Comparison of ENCODE assay signal across 9 cellular contexts in genomic region chr17:28384281-28385036, GRCh38. TPM values are rescaled to one million over a fixed set of nuclear protein-coding genes. Genes with fewer than 3 reads are reported as not detected.
DNase-seq lines count a peak whose midpoint lies in the region; ATAC-seq, FAIRE-seq and TF ChIP-seq lines count a peak whose summit lies in the region.
"Had no signal": no experiment of that assay in that cellular context is flagged by ENCODE, and none has a peak within 500 bp of the region (broad histone marks: within the 10 kb centered on the region; RNA-seq: fewer than 3 reads in every experiment).

No MANE protein-coding gene starts in this region.

- H3K4me3 ChIP-seq in BLaER1 (peak overlapping the region; percentile 69), right atrium auricular region (peak overlapping the region; percentile 36 to 55), small intestine (ENCODE audit: low read depth in 1 of 2, low read length in 2 of 2) (peak overlapping the region; percentile 24 to 70)

- H3K9me3 ChIP-seq in BLaER1: no peaks in the 10 kb centered on the region
- H3K9me3 ChIP-seq in right atrium auricular region: no peaks in the 10 kb centered on the region
- no peaks in the 10 kb centered on the region for H3K9me3 ChIP-seq in small intestine (ENCODE audit: control insufficient read depth, low read depth)

- no peak for TF ChIP-seq CTCF in right atrium auricular region (IDR thresholded peaks at IDR 0.05)

- H3K4me3 Mint-ChIP-seq in activated T-cell treated with anti-CD3 and anti-CD28 coated beads, Interleukin-2, amount 50 U/mL, for 72 hours: peak overlapping the region; percentile 70 to 95

- peaks cover 0 to 5% of the 10 kb centered on the region in 2 donors for H3K36me3 Mint-ChIP-seq in activated T-cell treated with anti-CD3 and anti-CD28 coated beads, Interleukin-2, amount 50 U/mL, for 72 hours (ENCODE audit: insufficient read depth in 2 of 2)

- H3K27ac ChIP-seq in BLaER1 (peak overlapping the region; percentile 45; the same call in 1 of the 2 replicates), right atrium auricular region (no peak overlapping the region), small intestine (ENCODE audit: low read depth in 1 of 2, low read length in 1 of 2) (peak overlapping the region; percentile 16 to 52)

- no peak for FAIRE-seq in small intestine (lab: Jason Lieb, UNC)
- FAIRE-seq: endometrium had no signal

- peak; percentile 51 for ATAC-seq in GM21526 (IDR thresholded peaks at IDR 0.05; ENCODE audit: low FRiP score, unreplicated experiment)
- peak; percentile 93 to 96 for ATAC-seq in activated T-cell treated with anti-CD3 and anti-CD28 coated beads, Interleukin-2, amount 50 U/mL, for 72 hours (replicated peaks in 1 of 2)

- peak overlapping the region; percentile 68 for H3K9ac ChIP-seq in BLaER1

- WGBS in small intestine, 3 donors: 4 to 24% (median 9%) methylated on average over 54 to 56 of the region's 56 CpGs

- H3K27ac Mint-ChIP-seq in activated T-cell treated with anti-CD3 and anti-CD28 coated beads, Interleukin-2, amount 50 U/mL, for 72 hours: peak overlapping the region; percentile 14

- H3K4me1 Mint-ChIP-seq in activated T-cell treated with anti-CD3 and anti-CD28 coated beads, Interleukin-2, amount 50 U/mL, for 72 hours (ENCODE audit: low read depth): peaks cover 36% of the 10 kb centered on the region

- peaks cover 15% of the 10 kb centered on the region for H4K20me1 ChIP-seq in BLaER1

- H3K4me2 ChIP-seq in BLaER1: peak overlapping the region; percentile 96

- H3K4me1 ChIP-seq in BLaER1: peaks cover 35% of the 10 kb centered on the region
- peaks cover 0 to 14% of the 10 kb centered on the region in 2 donors for H3K4me1 ChIP-seq in right atrium auricular region
- H3K4me1 ChIP-seq in small intestine (ENCODE audit: control insufficient read depth in 2 of 2, insufficient read depth in 1 of 2, low read depth in 1 of 2, low read length in 1 of 2): no peaks in the 10 kb centered on the region

- H3K27me3 ChIP-seq in BLaER1 (peaks cover 29% of the 10 kb centered on the region), right atrium auricular region (no peaks in the 10 kb centered on the region), small intestine (ENCODE audit: control insufficient read depth in 2 of 2, insufficient read depth in 2 of 2, low read length in 2 of 2) (peaks cover 0 to 2% of the 10 kb centered on the region in 2 donors)

- DNase-seq in NCI-H526 (lab: John Stamatoyannopoulos, UW) (peak; percentile 82 to 92), right atrium auricular region (ENCODE audit: low spot score) (no peak), small intestine (peak; percentile 92), globus pallidus (ENCODE audit: low spot score) (no peak), DMS114 treated with DMSO at 0.1 percent for 48 hours (lab: John Stamatoyannopoulos, UW; ENCODE audit: unreplicated experiment) (no peak)
- DNase-seq in activated T-cell treated with anti-CD3 and anti-CD28 coated beads, Interleukin-2, amount 50 U/mL, for 72 hours: peak; percentile 69 to 70

- H3K9me3 Mint-ChIP-seq in activated T-cell treated with anti-CD3 and anti-CD28 coated beads, Interleukin-2, amount 50 U/mL, for 72 hours: no peaks in the 10 kb centered on the region

- H3K36me3 ChIP-seq in BLaER1 (peaks cover 42% of the 10 kb centered on the region), right atrium auricular region (peaks cover 14% of the 10 kb centered on the region), small intestine (ENCODE audit: control insufficient read depth in 2 of 2, insufficient read depth in 2 of 2, low read length in 2 of 2) (peaks cover 0 to 3% of the 10 kb centered on the region in 2 donors)

- peaks cover 6% of the 10 kb centered on the region for H3K27me3 Mint-ChIP-seq in activated T-cell treated with anti-CD3 and anti-CD28 coated beads, Interleukin-2, amount 50 U/mL, for 72 hours (ENCODE audit: low read depth)

RNA-seq across cellular contexts. Expression of gene SARM1, which starts 13.0 kb away (rescaled TPM):
- total RNA-seq in activated T-cell treated with anti-CD3 and anti-CD28 coated beads, Interleukin-2, amount 50 U/mL, for 72 hours: 10 to 100 TPM; 22.4 to 24.3 TPM
- total RNA-seq in right atrium auricular region: 1 to 10 TPM; 6.2 to 7.7 TPM
- 10 to 100 TPM in 2 of 3 donors, 1 to 10 TPM in 1; 8.9 to 11.4 (median 10.5) TPM for polyA plus RNA-seq in small intestine

RNA-seq across cellular contexts. Expression of gene VTN, which starts 14.4 kb away (rescaled TPM):
- under 1 TPM; 0.19 to 0.30 TPM for total RNA-seq in activated T-cell treated with anti-CD3 and anti-CD28 coated beads, Interleukin-2, amount 50 U/mL, for 72 hours
- total RNA-seq in right atrium auricular region: 10 to 100 TPM in 1 of 2 donors, 1 to 10 TPM in 1; 5.4 to 86.7 TPM
- 1 to 10 TPM; 1.3 to 2.4 (median 2.0) TPM for polyA plus RNA-seq in small intestine

RNA-seq across cellular contexts. Expression of gene SEBOX, which starts 19.5 kb away (rescaled TPM):
- not detected for total RNA-seq in activated T-cell treated with anti-CD3 and anti-CD28 coated beads, Interleukin-2, amount 50 U/mL, for 72 hours
- not detected for total RNA-seq in right atrium auricular region
- not detected for polyA plus RNA-seq in small intestine

RNA-seq across cellular contexts. Expression of gene SLC46A1, which starts 21.6 kb away (rescaled TPM):
- 1 to 10 TPM; 2.1 TPM for total RNA-seq in activated T-cell treated with anti-CD3 and anti-CD28 coated beads, Interleukin-2, amount 50 U/mL, for 72 hours
- total RNA-seq in right atrium auricular region: 1 to 10 TPM; 3.7 to 6.8 TPM
- 100 to 1,000 TPM in 1 of 3 donors, 10 to 100 TPM in 2; 11.0 to 147 (median 81.1) TPM for polyA plus RNA-seq in small intestine

RNA-seq across cellular contexts. Expression of gene POLDIP2, which starts 27.1 kb away (rescaled TPM):
- 10 to 100 TPM; 78.2 to 91.2 TPM for total RNA-seq in activated T-cell treated with anti-CD3 and anti-CD28 coated beads, Interleukin-2, amount 50 U/mL, for 72 hours
- 100 to 1,000 TPM in 1 of 2 donors, 10 to 100 TPM in 1; 98.9 to 108 TPM for total RNA-seq in right atrium auricular region
- 10 to 100 TPM; 61.5 to 73.2 (median 64.6) TPM for polyA plus RNA-seq in small intestine

Comparison
In these comparisons a context has a peak if more than half of its experiments do, and no peak if none do; other contexts are left out.
1. H3K27ac ChIP-seq: peak in BLaER1 (single experiment) and small intestine (2 of 2); none in right atrium auricular region (0 of 2).
2. DNase-seq: peak in NCI-H526 (2 of 2), activated T-cell treated with anti-CD3 and anti-CD28 coated beads, Interleukin-2, amount 50 U/mL, for 72 hours (2 of 2) and small intestine (single experiment); none in right atrium auricular region (single experiment), globus pallidus (single experiment) and DMS114 treated with DMSO at 0.1 percent for 48 hours (single experiment).
3. RNA of gene VTN, which starts 14.4 kb away (total RNA-seq): 5.4 to 86.7 TPM in right atrium auricular region; 0.19 to 0.30 TPM in activated T-cell treated with anti-CD3 and anti-CD28 coated beads, Interleukin-2, amount 50 U/mL, for 72 hours; every median in the first group is over 4 times any median in the second.
4. Peak in every context shown above with its lines, with median percentiles within 50 percentile points of each other: H3K4me3 ChIP-seq.